Comparison of ENCODE assay signal across 28 cellular contexts in genomic region chr12:132952371-132953162, GRCh38.
"Had no signal": no experiment of that assay in that cellular context is flagged by ENCODE, and none has a peak within 500 bp of the region (broad histone marks: within the 10 kb centered on the region; RNA-seq: fewer than 3 reads in every experiment).

No MANE protein-coding gene starts in this region.

- H3K27ac Mint-ChIP-seq: activated CD4-positive, alpha-beta memory T cell treated with anti-CD3 and anti-CD28 coated beads, Interleukin-2, amount 10 ng/mL, durations not matched to agents 7 days and 5 days; activated CD4-positive, alpha-beta T cell treated with anti-CD3 and anti-CD28 coated beads for 36 hours; activated naive CD8-positive, alpha-beta T cell treated with anti-CD3 and anti-CD28 coated beads, Interleukin-2, amount 10 ng/mL, durations not matched to agents 7 days and 5 days; activated T-cell treated with anti-CD3 and anti-CD28 coated beads, Interleukin-2, amount 50 U/mL, for 72 hours; activated T-helper 2 cell treated with anti-CD3 and anti-CD28 coated beads, Interferon-gamma antibody, Interleukin-2, Interleukin-4, amounts not matched to agents 10 μg/mL and 5 μg/mL and 100 μg/mL, durations not matched to agents 14 hours and 24 hours and 36 hours had no signal

- FAIRE-seq: TTC549 had no signal

- DNase-seq: activated CD4-positive, alpha-beta memory T cell treated with anti-CD3 and anti-CD28 coated beads, Interleukin-2, amount 10 ng/mL, durations not matched to agents 7 days and 5 days; activated CD4-positive, alpha-beta T cell treated with anti-CD3 and anti-CD28 coated beads for 36 hours; activated CD4-positive, alpha-beta T cell treated with anti-CD3 and anti-CD28 coated beads, Interleukin-2, amount 50 U/mL, for 1 hour; activated CD8-positive, alpha-beta memory T cell treated with anti-CD3 and anti-CD28 coated beads, Interleukin-2, amount 50 U/mL, for 4 hours; activated gamma-delta T cell treated with Interleukin-2 at 50 U/mL for 16 hours; activated naive CD4-positive, alpha-beta T cell treated with anti-CD3 and anti-CD28 coated beads, Interleukin-2, amount 50 U/mL, for 16 hours; activated naive CD8-positive, alpha-beta T cell treated with anti-CD3 and anti-CD28 coated beads, Interleukin-2, amount 10 ng/mL, durations not matched to agents 7 days and 5 days; activated T-cell treated with anti-CD3 and anti-CD28 coated beads, Interleukin-2, amount 50 U/mL, for 72 hours; amniotic stem cell; body of pancreas; IMR-90; Kasumi-1; KBM-7; NCI-H1105 treated with DMSO at 0.1 percent for 48 hours; NCI-H1436 treated with DMSO at 0.1 percent for 48 hours; NCI-H187; NCI-H2081; NCI-H510A treated with DMSO at 0.1 percent for 48 hours; NCI-H69; NK-92 treated with Interleukin-12 subunit alpha and Interleukin-12 subunit beta, amount 100 ng/mL, for 24 hours; OCI-M1; SHP77; T-helper 2 cell; T1000 had no signal

- H3K4me3 ChIP-seq: ascending aorta, body of pancreas had no signal

- H3K27me3 ChIP-seq: ascending aorta, body of pancreas had no signal

- H3K27ac ChIP-seq: ascending aorta, body of pancreas, VCaP had no signal

- H3K4me3 Mint-ChIP-seq: activated CD4-positive, alpha-beta memory T cell treated with anti-CD3 and anti-CD28 coated beads, Interleukin-2, amount 10 ng/mL, durations not matched to agents 7 days and 5 days; activated CD4-positive, alpha-beta T cell treated with anti-CD3 and anti-CD28 coated beads for 36 hours; activated naive CD8-positive, alpha-beta T cell treated with anti-CD3 and anti-CD28 coated beads, Interleukin-2, amount 10 ng/mL, durations not matched to agents 7 days and 5 days; activated T-cell treated with anti-CD3 and anti-CD28 coated beads, Interleukin-2, amount 50 U/mL, for 72 hours had no signal

- H3K27me3 Mint-ChIP-seq: activated CD4-positive, alpha-beta memory T cell treated with anti-CD3 and anti-CD28 coated beads, Interleukin-2, amount 10 ng/mL, durations not matched to agents 7 days and 5 days; activated CD4-positive, alpha-beta T cell treated with anti-CD3 and anti-CD28 coated beads for 36 hours; activated naive CD8-positive, alpha-beta T cell treated with anti-CD3 and anti-CD28 coated beads, Interleukin-2, amount 10 ng/mL, durations not matched to agents 7 days and 5 days had no signal
